In the genomic region with DNA sequence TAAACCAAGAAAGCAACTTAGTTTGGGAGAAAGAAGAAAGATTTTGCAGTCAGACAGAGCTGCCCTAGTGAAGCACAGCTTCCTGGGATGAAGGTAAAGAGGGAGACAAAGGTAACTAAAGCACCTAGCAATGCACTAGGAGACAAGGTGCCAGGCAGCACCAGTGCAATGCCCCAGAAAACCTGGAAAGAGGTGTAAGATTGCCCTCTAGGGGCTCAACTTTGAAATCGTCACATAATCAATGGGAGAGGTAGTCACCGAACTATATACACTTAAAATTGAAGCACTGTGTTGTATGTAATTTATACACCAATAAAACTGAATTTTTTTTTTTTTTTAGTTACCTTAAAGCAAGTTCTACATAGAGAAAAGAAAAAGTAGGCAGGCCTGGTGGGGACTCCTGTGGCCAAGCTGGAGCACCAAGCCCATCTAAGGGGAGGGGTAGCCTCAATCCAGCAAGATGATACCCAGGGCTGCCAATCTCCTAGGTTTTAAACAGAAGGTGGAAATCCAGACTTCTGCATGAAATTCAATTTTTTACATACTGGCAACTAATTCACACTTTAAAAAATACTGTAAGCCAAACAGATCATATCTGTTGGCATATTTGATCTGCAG, we compare ENCODE assay signal across 9 cellular contexts. TPM values are rescaled to one million over a fixed set of nuclear protein-coding genes. Genes with fewer than 3 reads are reported as not detected.
DNase-seq lines count a peak whose midpoint lies in the region; ATAC-seq, FAIRE-seq and TF ChIP-seq lines count a peak whose summit lies in the region.
"Had no signal": no experiment of that assay in that cellular context is flagged by ENCODE, and none has a peak within 500 bp of the region (broad histone marks: within the 10 kb centered on the region; RNA-seq: fewer than 3 reads in every experiment).

No MANE protein-coding gene starts in this region.

- H3K27me3 ChIP-seq in HAP-1 (ENCODE audit: low read depth) (no peaks in the 10 kb centered on the region), H1 (replicated peaks in 1 of 4; ENCODE audit: control insufficient read depth in 3 of 4, extremely low read depth in 1 of 4, insufficient read depth in 3 of 4, low read length in 3 of 4) (no peaks in the 10 kb centered on the region), testis (no peaks in the 10 kb centered on the region)

- no peak overlapping the region for H4K91ac ChIP-seq in H1 (replicated peaks; ENCODE audit: insufficient read length, low read length)

- H3K14ac ChIP-seq in H1 (ENCODE audit: insufficient read length) = no peak overlapping the region

- in situ Hi-C loops in HAP-1 (cut with MboI; ENCODE audit: low sequenced_read_pairs) = no loop called here

- H2BK5ac ChIP-seq in H1 (ENCODE audit: low read depth, low read length) = no peak overlapping the region

- no peaks in the 10 kb centered on the region for H3K9me3 ChIP-seq in HAP-1
- H3K9me3 ChIP-seq in H1 (ENCODE audit: insufficient read depth in 2 of 2, low read depth in 1 of 2, low read length in 1 of 2) = no peaks in the 10 kb centered on the region
- no peaks in the 10 kb centered on the region for H3K9me3 ChIP-seq in testis

- no peak overlapping the region for H2AK5ac ChIP-seq in H1 (ENCODE audit: low read depth, low read length)

- H2BK20ac ChIP-seq in H1 (ENCODE audit: low read length) = no peak overlapping the region

- H2BK15ac ChIP-seq in H1 (ENCODE audit: low read length) = no peak overlapping the region

- DNase-seq in AG20443 (ENCODE audit: low spot score) = peak; percentile 50
- DNase-seq in HAP-1 (ENCODE audit: low spot score in 2 of 2) = peak; percentile 25 to 35
- DNase-seq in NCI-H526 treated with DMSO at 0.1 percent for 48 hours (lab: John Stamatoyannopoulos, UW) = peak; percentile 2
- DNase-seq in H1 (ENCODE audit: low read depth in 1 of 2, low spot score in 2 of 2) = peak in 1 of 2 experiments; percentile 52
- no peak for DNase-seq in omental fat pad (ENCODE audit: low spot score)
- no peak for DNase-seq in testis
- DNase-seq: stimulated activated naive B cell treated with anti-CD40 and anti-IgM and Interleukin-4, amounts not matched to agents 10 μg/mL and 1 μg/mL and 100 μg/mL, for 72 hours had no signal

- H4K5ac ChIP-seq in H1 (ENCODE audit: insufficient read length, low read depth, low read length) = no peak overlapping the region

- H3K56ac ChIP-seq in H1 (replicated peaks; ENCODE audit: insufficient read length, low read depth, low read length) = no peak overlapping the region

- H3K4me3 ChIP-seq in HAP-1 (no peak overlapping the region), H1 (ENCODE audit: extremely low read depth in 1 of 4, insufficient read depth in 2 of 4, low read depth in 3 of 4, low read length in 4 of 4) (no peak overlapping the region), testis (no peak overlapping the region)

- ATAC-seq in omental fat pad (ENCODE audit: low FRiP score) (peak; percentile 61), GM21367 (IDR thresholded peaks at IDR 0.05; ENCODE audit: unreplicated experiment) (no peak), GM19324 (IDR thresholded peaks at IDR 0.05; ENCODE audit: low FRiP score, unreplicated experiment) (no peak)

- no peak overlapping the region for H2BK120ac ChIP-seq in H1 (replicated peaks; ENCODE audit: low read depth, low read length)

- CTCF ChIA-PET in H1 (lab: Charles Lee; ENCODE audit: partially characterized antibody) = interaction anchor here (0.6 to 4.9 kb wide), 36 partner anchors 7 to 943 kb away, joined by 3 to 30 read pairs (median 4); no protein-coding TSS in a partner anchor

- H2BK12ac ChIP-seq in H1 (ENCODE audit: low read depth, low read length) = no peak overlapping the region

- H3K4me1 ChIP-seq in HAP-1 = no peaks in the 10 kb centered on the region
- peaks cover 0 to 14% (median 10%) of the 10 kb centered on the region in 4 experiments; a peak in 6 of 7 replicates for H3K4me1 ChIP-seq in H1 (replicated peaks in 1 of 4; ENCODE audit: control insufficient read depth in 3 of 4, insufficient read depth in 4 of 4, low read length in 3 of 4)
- no peaks in the 10 kb centered on the region for H3K4me1 ChIP-seq in testis

- TF ChIP-seq CTCF in H1 (IDR thresholded peaks at IDR 0.05; ENCODE audit: control extremely low read depth in 1 of 3, insufficient read depth in 1 of 3, low read depth in 1 of 3, low read length in 3 of 3) (peak; percentile 26 to 63 (median 56)), omental fat pad (IDR thresholded peaks at IDR 0.05) (no peak), testis (IDR thresholded peaks at IDR 0.05) (peak in 1 of 3 experiments; percentile 9)

- no peak overlapping the region for H3K4me2 ChIP-seq in H1 (ENCODE audit: insufficient read depth in 1 of 2, low read depth in 2 of 2, low read length in 2 of 2)

- no peak overlapping the region for H4K8ac ChIP-seq in H1 (ENCODE audit: extremely low read depth, insufficient read depth, low read length)

- 0 out of 2 replicates have a peak, but pooled peaks cover under 1% of the 10 kb centered on the region for H3K79me1 ChIP-seq in H1 (ENCODE audit: low read depth, low read length)

- no peak overlapping the region for H3K4ac ChIP-seq in H1 (replicated peaks; ENCODE audit: insufficient read length, low read depth, low read length)

- H4K20me1 ChIP-seq in H1 (replicated peaks in 1 of 2; ENCODE audit: control insufficient read depth in 1 of 2, insufficient read depth in 2 of 2, low read length in 2 of 2) = peaks cover 2 to 3% of the 10 kb centered on the region in 2 experiments

- H3K9ac ChIP-seq in H1 (replicated peaks in 1 of 4; ENCODE audit: extremely low read depth in 1 of 4, low read depth in 3 of 4, low read length in 3 of 4) = no peak overlapping the region

- H3K36me3 ChIP-seq in HAP-1 (replicated peaks) (peaks cover 76% of the 10 kb centered on the region), H1 (ENCODE audit: control insufficient read depth in 2 of 4, insufficient read depth in 4 of 4, low read length in 3 of 4) (peaks cover 9 to 77% (median 34%) of the 10 kb centered on the region in 4 experiments), testis (ENCODE audit: low read depth, missing control alignments) (no peaks in the 10 kb centered on the region)

- TF ChIP-seq EP300 in H1 (IDR thresholded peaks at IDR 0.05; ENCODE audit: borderline replicate concordance in 1 of 2, low read depth in 2 of 2, low read length in 2 of 2) = no peak

- H3K79me2 ChIP-seq in H1 (ENCODE audit: control insufficient read depth in 1 of 2, insufficient read depth in 2 of 2, low read length in 2 of 2) = no peaks in the 10 kb centered on the region

- WGBS in H1 (ENCODE audit: extremely low coverage in 1 of 2, insufficient coverage in 1 of 2, insufficient read length in 1 of 2, insufficient replicate concordance in 2 of 2, low coverage in 1 of 2, low lambda C conversion rate in 2 of 2, missing lambda C conversion rate in 1 of 2), 2 experiments = 42% methylated on average over 2 of the region's 2 CpGs; no CpG with 5 or more reads in 1 of the 2 experiments
- WGBS in testis, 2 donors = 77 to 80% methylated on average over 2 of the region's 2 CpGs

- POLR2A ChIA-PET in H1 (lab: Charles Lee; ENCODE audit: partially characterized antibody) = no interaction called here

- no peak overlapping the region for H3K18ac ChIP-seq in H1 (ENCODE audit: extremely low read depth, low read length)

- H2AFZ ChIP-seq in H1 (ENCODE audit: low read length) = no peak overlapping the region

- TF ChIP-seq POLR2A in H1 (IDR thresholded peaks at IDR 0.05; ENCODE audit: control extremely low read depth in 1 of 2, low read depth in 2 of 2, low read length in 2 of 2) (no peak), testis (IDR thresholded peaks at IDR 0.05) (no peak)

- H3K23ac ChIP-seq in H1 (ENCODE audit: insufficient read length) = no peak overlapping the region

- peak; percentile 78 to 79 for TF ChIP-seq RAD21 in H1 (IDR thresholded peaks at IDR 0.05 in 1 of 2, conservative IDR thresholded peaks at IDR 0.05 in 1 of 2; ENCODE audit: low read depth in 2 of 2, low read length in 2 of 2)

- no peak for FAIRE-seq in H1 (lab: Jason Lieb, UNC)

- intact Hi-C loops in testis (cut with DNase I; ENCODE audit: low total_unique reads) = no loop called here

- H3K23me2 ChIP-seq in H1 (ENCODE audit: low read depth, low read length) = no peaks in the 10 kb centered on the region

- H3K27ac ChIP-seq in H1 (ENCODE audit: low read depth, low read length) (no peak overlapping the region), testis (no peak overlapping the region)

TF ChIP-seq in H1, 55 proteins besides CTCF, POLR2A, EP300 and RAD21:
- no peak for TF ChIP-seq KDM1A (IDR thresholded peaks at IDR 0.05; ENCODE audit: borderline replicate concordance, low read length)
- no peak for TF ChIP-seq TBP (IDR thresholded peaks at IDR 0.05; ENCODE audit: low read depth, low read length)
- no peak for TF ChIP-seq MAX (IDR thresholded peaks at IDR 0.05)
- no peak for TF ChIP-seq JUN (IDR thresholded peaks at IDR 0.05; ENCODE audit: low read depth, low read length)
- TF ChIP-seq SRF (IDR thresholded peaks at IDR 0.05; ENCODE audit: low read depth, low read length) = no peak
- no peak for TF ChIP-seq SP1 (IDR thresholded peaks at IDR 0.05; ENCODE audit: low read depth, low read length)
- no peak for TF ChIP-seq ASH2L (IDR thresholded peaks at IDR 0.05; ENCODE audit: low read length)
- no peak for TF ChIP-seq CBX5 (IDR thresholded peaks at IDR 0.05; ENCODE audit: low read depth, low read length)
- no peak for TF ChIP-seq BACH1 (IDR thresholded peaks at IDR 0.05; ENCODE audit: low read length)
- TF ChIP-seq CHD1 (IDR thresholded peaks at IDR 0.05; ENCODE audit: low read depth, low read length) = no peak

RNA-seq across cellular contexts. Expression of gene CDK5RAP2, which starts 48.2 kb away (rescaled TPM):
- 47.4 and 49.4 TPM in 2 replicates for total RNA-seq in H1 (2021; fragmentation: NEBNext Ultra II Directional; extraction: Animal tissue kit (Norgen Biotek cat#: 25700))
- polyA plus RNA-seq in H1 (2011; rRNA removed) (18.0 and 19.8 TPM in 2 replicates), testis (ENCODE audit: insufficient read depth, low read depth, low replicate concordance) (80.5 TPM)
- 29.6 TPM for polyA plus RNA-seq in H1 (2011; cell fraction: cytosol; rRNA removed)
- 56.9 TPM for polyA plus RNA-seq in H1 (2011; cell fraction: nucleus; rRNA removed)
- 35.9 to 44.8 TPM (median 39.7 TPM) in 4 replicates for polyA plus RNA-seq in H1 (2012, experiment 1 of 2)
- 4.9 TPM for polyA plus RNA-seq in H1 (2012, experiment 2 of 2)
- 20.9 TPM for polyA plus RNA-seq in H1 (2013, experiment 1 of 2)
- polyA plus RNA-seq in H1 (2013, experiment 2 of 2) = 17.2 TPM
- 50.9 and 57.9 TPM in 2 replicates for polyA minus RNA-seq in H1 (2011; rRNA and poly(A)+ RNA removed)
- polyA minus RNA-seq in H1 (2011; cell fraction: cytosol; rRNA and poly(A)+ RNA removed) = 24.5 TPM
- polyA minus RNA-seq in H1 (2011; cell fraction: nucleus; rRNA and poly(A)+ RNA removed) = 90.8 TPM
- total RNA-seq in omental fat pad (10 to 100 TPM; 32.8 to 47.6 (median 39.4) TPM), testis (10 to 100 TPM; 64.9 to 76.1 TPM)

Comparison
In these comparisons a context has a peak if more than half of its experiments do, and no peak if none do; other contexts are left out.
1. DNase-seq: peak in AG20443 (single experiment), HAP-1 (2 of 2) and NCI-H526 treated with DMSO at 0.1 percent for 48 hours (single experiment); none in omental fat pad (single experiment) and testis (single experiment).
2. CTCF ChIP-seq: peak in H1 (3 of 3); none in omental fat pad (0 of 3).